ENCODE assay signal across 8 cellular contexts in genomic region chr19:19366691-19367396, GRCh38. TPM values are rescaled to one million over a fixed set of nuclear protein-coding genes. Genes with fewer than 3 reads are reported as not detected.
A peak's percentile ranks its signal among the peaks of the same experiment; 100 is the strongest.
DNase-seq lines count a peak whose midpoint lies in the region; ATAC-seq, FAIRE-seq and TF ChIP-seq lines count a peak whose summit lies in the region.

No MANE protein-coding gene starts in this region.

- no peaks in the 10 kb centered on the region for H3K9me3 ChIP-seq in CD4-positive, alpha-beta T cell (ENCODE audit: control insufficient read depth, low read length)
- no peaks in the 10 kb centered on the region for H3K9me3 ChIP-seq in RWPE2 (ENCODE audit: severe bottlenecking)

- ATAC-seq in CD4-positive, alpha-beta T cell (ENCODE audit: poor library complexity), result peak; percentile 56
- ATAC-seq in GM19467 (IDR thresholded peaks at IDR 0.05; ENCODE audit: unreplicated experiment), result peak; percentile 70
- ATAC-seq in RWPE2 (ENCODE audit: low read depth), result peak; percentile 91

- no peaks in the 10 kb centered on the region for H3K27me3 ChIP-seq in CD4-positive, alpha-beta T cell (ENCODE audit: control insufficient read depth, insufficient read depth, low read length)
- no peaks in the 10 kb centered on the region for H3K27me3 ChIP-seq in RWPE2 (ENCODE audit: insufficient read depth, poor library complexity, severe bottlenecking)

- peak overlapping the region; percentile 76 for H3K27ac Mint-ChIP-seq in CD4-positive, alpha-beta T cell
- H3K27ac Mint-ChIP-seq in progenitor cell of endocrine pancreas, result peak overlapping the region; percentile 84

- CTCF ChIA-PET in CD4-positive, alpha-beta T cell (lab: Charles Lee), result interaction anchor here (0.6 to 1.8 kb wide), 5 partner anchors 40 to 124 kb away, joined by 3 to 18 read pairs (median 4); no protein-coding TSS in a partner anchor

- H3K4me3 ChIP-seq in RWPE2 (ENCODE audit: severe bottlenecking), result no peak overlapping the region

- H3K36me3 Mint-ChIP-seq in CD4-positive, alpha-beta T cell (ENCODE audit: low read depth), result no peaks in the 10 kb centered on the region
- H3K36me3 Mint-ChIP-seq in progenitor cell of endocrine pancreas (ENCODE audit: insufficient read depth), result no peaks in the 10 kb centered on the region

- TF ChIP-seq CTCF in CD4-positive, alpha-beta T cell (IDR thresholded peaks at IDR 0.05), result peak; percentile 91
- TF ChIP-seq CTCF in RWPE2 (IDR thresholded peaks at IDR 0.05; ENCODE audit: poor library complexity, severe bottlenecking) (peak; percentile 93), progenitor cell of endocrine pancreas (IDR thresholded peaks at IDR 0.05; ENCODE audit: unreplicated experiment) (peak; percentile 99)

- intact Hi-C loops in CD4-positive, alpha-beta T cell (cut with DNase I, micrococcal nuclease), result loop anchor here (1.0 to 10.0 kb wide), 4 partner anchors 18 to 278 kb away; partner anchors contain the start of gene GMIP (in 1 of the 2)

- no peak overlapping the region for H3K27ac ChIP-seq in CD4-positive, alpha-beta T cell (ENCODE audit: low read depth, low read length)
- H3K27ac ChIP-seq in RWPE2 (ENCODE audit: poor library complexity, severe bottlenecking), result peak overlapping the region; percentile 10

- H3K4me3 Mint-ChIP-seq in CD4-positive, alpha-beta T cell, result peak overlapping the region; percentile 49
- no peak overlapping the region for H3K4me3 Mint-ChIP-seq in progenitor cell of endocrine pancreas (ENCODE audit: low read depth)

- peak; percentile 45 to 72 (median 58) for DNase-seq in CD4-positive, alpha-beta T cell
- DNase-seq in Kasumi-1 (lab: John Stamatoyannopoulos, UW), result peak; percentile 78 to 84
- DNase-seq in RWPE2 (ENCODE audit: low spot score), result no peak
- DNase-seq in activated effector memory CD4-positive, alpha-beta T cell treated with Interleukin-2 at 50 U/mL for 16 hours, result peak; percentile 62
- DNase-seq in glomerular visceral epithelial cell (ENCODE audit: extremely low spot score), result peak; percentile 78
- DNase-seq in progenitor cell of endocrine pancreas (ENCODE audit: low spot score, unreplicated experiment), result peak; percentile 77
- peak; percentile 67 for DNase-seq in urothelium cell line (ENCODE audit: low spot score)

- H3K36me3 ChIP-seq in RWPE2 (ENCODE audit: low read depth), result no peaks in the 10 kb centered on the region

- H3K27me3 Mint-ChIP-seq in CD4-positive, alpha-beta T cell, result no peaks in the 10 kb centered on the region
- H3K27me3 Mint-ChIP-seq in progenitor cell of endocrine pancreas, result no peaks in the 10 kb centered on the region

- POLR2A ChIA-PET in CD4-positive, alpha-beta T cell (lab: Charles Lee), result interaction anchor here (1.5 to 4.1 kb wide), 3 partner anchors 19 to 122 kb away, joined by 3 to 81 read pairs (median 6); partner anchors contain the start of gene GATAD2A

- peaks cover 19% of the 10 kb centered on the region for H3K4me1 ChIP-seq in RWPE2 (ENCODE audit: insufficient read depth, poor library complexity, severe bottlenecking)

- H3K9me3 Mint-ChIP-seq in CD4-positive, alpha-beta T cell, result no peaks in the 10 kb centered on the region
- H3K9me3 Mint-ChIP-seq in progenitor cell of endocrine pancreas (ENCODE audit: low read depth), result no peaks in the 10 kb centered on the region

- FAIRE-seq in urothelium cell line (lab: Jason Lieb, UNC), result no peak

- peaks cover 20% of the 10 kb centered on the region for H3K4me1 Mint-ChIP-seq in CD4-positive, alpha-beta T cell (ENCODE audit: low read depth)
- peaks cover 6% of the 10 kb centered on the region for H3K4me1 Mint-ChIP-seq in progenitor cell of endocrine pancreas (ENCODE audit: low read depth)

RNA-seq across cellular contexts. Expression of gene GATAD2A, which starts 38.6 kb away (rescaled TPM):
- total RNA-seq in CD4-positive, alpha-beta T cell, result 100 to 1,000 TPM; 104 to 107 TPM
- 91.0 and 98.7 TPM in 2 replicates for total RNA-seq in progenitor cell of endocrine pancreas

RNA-seq across cellular contexts. Expression of gene MAU2, which starts 46.2 kb away (rescaled TPM):
- total RNA-seq in CD4-positive, alpha-beta T cell, result 100 to 1,000 TPM; 132 to 133 TPM
- 91.9 and 98.5 TPM in 2 replicates for total RNA-seq in progenitor cell of endocrine pancreas

RNA-seq across cellular contexts. Expression of gene SUGP1, which starts 46.5 kb away (rescaled TPM):
- total RNA-seq in CD4-positive, alpha-beta T cell, result 10 to 100 TPM; 49.7 to 56.0 TPM
- total RNA-seq in progenitor cell of endocrine pancreas, result 86.0 and 95.6 TPM in 2 replicates
